ENCODE assay signal across 9 cellular contexts in the genomic region with DNA sequence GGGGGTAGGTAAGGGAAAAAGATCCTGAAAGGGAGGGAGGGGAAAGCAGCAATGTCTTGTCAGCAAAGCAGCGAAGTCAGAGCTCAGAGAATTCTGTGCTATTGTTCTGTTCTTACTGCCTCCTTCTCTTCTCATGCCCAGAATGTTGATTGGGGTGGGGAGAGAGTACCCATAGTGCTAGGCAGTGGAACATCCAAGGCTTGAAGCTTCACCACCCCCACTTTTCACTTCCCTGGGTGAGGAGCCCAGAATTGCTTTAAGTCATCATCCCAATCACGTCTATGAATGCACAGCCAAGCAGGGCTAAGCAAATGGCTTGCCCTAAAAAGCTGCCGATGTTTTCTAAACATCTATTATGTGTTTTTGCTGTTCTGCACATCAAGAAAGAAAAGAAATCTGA. TPM values are rescaled to one million over a fixed set of nuclear protein-coding genes. Genes with fewer than 3 reads are reported as not detected.
DNase-seq lines count a peak whose midpoint lies in the region; ATAC-seq and TF ChIP-seq lines count a peak whose summit lies in the region.
"Had no signal": no experiment of that assay in that cellular context is flagged by ENCODE, and none has a peak within 500 bp of the region (broad histone marks: within the 10 kb centered on the region; RNA-seq: fewer than 3 reads in every experiment).

No MANE protein-coding gene starts in this region.

- intact Hi-C loops in Panc1 (cut with micrococcal nuclease; ENCODE audit: unreplicated experiment) (no loop called here), esophagus squamous epithelium (cut with DNase I) (no loop called here)

- no TSS peak for BruUV-seq in Panc1 (replicated peaks; lab: Mats Ljungman, UMichigan)

- CTCF ChIA-PET in Panc1 (lab: Charles Lee) = no interaction called here

- peak overlapping the region in 3 of 10 donors; percentile 29 to 88 (median 46) for H3K27ac Mint-ChIP-seq in naive thymus-derived CD8-positive, alpha-beta T cell

- in situ Hi-C loops in Panc1 (cut with HindIII; ENCODE audit: low pct_unique_long_range_greater_than_20kb, low sequenced_read_pairs) = no loop called here

- H3K4me3 Mint-ChIP-seq in naive thymus-derived CD8-positive, alpha-beta T cell = peak overlapping the region in 6 of 10 donors; percentile 5 to 53 (median 14)

- H3K9me3 ChIP-seq in Panc1 (ENCODE audit: control insufficient read depth, insufficient read depth, low read depth, low read length) (no peaks in the 10 kb centered on the region), esophagus squamous epithelium (no peaks in the 10 kb centered on the region)
- H3K9me3 ChIP-seq: Caco-2 had no signal

- H3K27me3 ChIP-seq in Panc1 (ENCODE audit: control insufficient read depth, insufficient read depth, low read length) (no peaks in the 10 kb centered on the region), esophagus squamous epithelium (no peaks in the 10 kb centered on the region)

- 82 to 84% methylated on average over 3 of the region's 3 CpGs for WGBS in esophagus squamous epithelium, 2 donors

- H3K9me3 Mint-ChIP-seq in naive thymus-derived CD8-positive, alpha-beta T cell = no peaks in the 10 kb centered on the region

- TF ChIP-seq POLR2A in esophagus squamous epithelium (IDR thresholded peaks at IDR 0.05) = no peak

- H3K4me3 ChIP-seq in Panc1 (ENCODE audit: low read depth in 2 of 2, low read length in 2 of 2) (no peak overlapping the region), esophagus squamous epithelium (no peak overlapping the region)

- H3K27ac ChIP-seq in Panc1 (ENCODE audit: low read length) = no peak overlapping the region
- peak overlapping the region; percentile 20 to 72 (median 49) for H3K27ac ChIP-seq in esophagus squamous epithelium

- H3K4me1 ChIP-seq in Panc1 (ENCODE audit: control insufficient read depth, insufficient read depth, low read length) = peaks cover 16% of the 10 kb centered on the region; the same call in 1 of the 2 replicates
- peaks cover 26 to 76% (median 28%) of the 10 kb centered on the region in 3 donors for H3K4me1 ChIP-seq in esophagus squamous epithelium

- TF ChIP-seq CTCF in Panc1 (IDR thresholded peaks at IDR 0.05) (no peak), esophagus squamous epithelium (IDR thresholded peaks at IDR 0.05) (no peak)

- ATAC-seq in Panc1 = peak; percentile 61; the same call in 1 of the 2 replicates
- ATAC-seq in naive thymus-derived CD8-positive, alpha-beta T cell = no peak
- no peak for ATAC-seq in GM21515 (IDR thresholded peaks at IDR 0.05; ENCODE audit: unreplicated experiment)
- ATAC-seq in GM21423 (IDR thresholded peaks at IDR 0.05; ENCODE audit: unreplicated experiment) = no peak

- POLR2A ChIA-PET in Panc1 (lab: Charles Lee) = interaction anchor here (0.7 kb wide), 1 partner anchor 725 kb away, joined by 3 read pairs; no protein-coding TSS in a partner anchor
- POLR2A ChIA-PET in naive thymus-derived CD8-positive, alpha-beta T cell (lab: Charles Lee) = interaction anchor here (0.5 to 0.9 kb wide), 3 partner anchors 15 to 374 kb away, joined by 3 to 4 read pairs (median 3); no protein-coding TSS in a partner anchor

- H3K36me3 Mint-ChIP-seq in naive thymus-derived CD8-positive, alpha-beta T cell = peaks cover 0 to 6% (median 0%) of the 10 kb centered on the region in 3 donors

- DNase-seq in C1 segment of cervical spinal cord (lab: John Stamatoyannopoulos, UW) (peak in 10 of 14 donors; percentile 8 to 45 (median 20)), Panc1 (ENCODE audit: low read depth, low spot score) (no peak), esophagus squamous epithelium (lab: John Stamatoyannopoulos, UW) (no peak), activated gamma-delta T cell treated with Interleukin-2 at 50 U/mL for 16 hours (no peak), NCI-H2227 (lab: John Stamatoyannopoulos, UW; ENCODE audit: unreplicated experiment) (no peak)
- no peak for DNase-seq in naive thymus-derived CD8-positive, alpha-beta T cell
- DNase-seq: Caco-2 had no signal

- peaks cover 34 to 90% (median 76%) of the 10 kb centered on the region in 4 donors for H3K4me1 Mint-ChIP-seq in naive thymus-derived CD8-positive, alpha-beta T cell

- no peaks in the 10 kb centered on the region for H3K27me3 Mint-ChIP-seq in naive thymus-derived CD8-positive, alpha-beta T cell

- H3K36me3 ChIP-seq in Panc1 (ENCODE audit: control insufficient read depth, insufficient read depth, low read length) (no peaks in the 10 kb centered on the region), esophagus squamous epithelium (no peaks in the 10 kb centered on the region)

RNA-seq across cellular contexts. Expression of gene REPS1, which starts 16.5 kb away (rescaled TPM):
- total RNA-seq in Panc1 (2021; ENCODE audit: unreplicated experiment) (28.6 TPM), esophagus squamous epithelium (10 to 100 TPM; 30.8 to 60.3 (median 43.2) TPM)
- 16.1 TPM for polyA plus RNA-seq in Panc1 (2012; ENCODE audit: insufficient read length)
- total RNA-seq in naive thymus-derived CD8-positive, alpha-beta T cell = 10 to 100 TPM; 69.9 to 70.0 TPM
- polyA plus RNA-seq in naive thymus-derived CD8-positive, alpha-beta T cell = 10 to 100 TPM; 19.4 to 45.3 (median 28.4) TPM

RNA-seq across cellular contexts. Expression of gene ABRACL, which starts 56.9 kb away (rescaled TPM):
- total RNA-seq in Panc1 (2021; ENCODE audit: unreplicated experiment) = 22.2 TPM
- 14.1 TPM for polyA plus RNA-seq in Panc1 (2012; ENCODE audit: insufficient read length)
- 10 to 100 TPM; 18.7 to 81.6 (median 25.7) TPM for total RNA-seq in esophagus squamous epithelium
- total RNA-seq in naive thymus-derived CD8-positive, alpha-beta T cell = 100 to 1,000 TPM; 105 to 112 TPM
- polyA plus RNA-seq in naive thymus-derived CD8-positive, alpha-beta T cell = 100 to 1,000 TPM; 210 to 228 (median 217) TPM

Comparison
In these comparisons a context has a peak if more than half of its experiments do, and no peak if none do; other contexts are left out.
1. DNase-seq: peak in C1 segment of cervical spinal cord (10 of 14); none in Panc1 (single experiment), esophagus squamous epithelium (single experiment), naive thymus-derived CD8-positive, alpha-beta T cell (0 of 10), activated gamma-delta T cell treated with Interleukin-2 at 50 U/mL for 16 hours (single experiment) and NCI-H2227 (single experiment).